In the genomic region with DNA sequence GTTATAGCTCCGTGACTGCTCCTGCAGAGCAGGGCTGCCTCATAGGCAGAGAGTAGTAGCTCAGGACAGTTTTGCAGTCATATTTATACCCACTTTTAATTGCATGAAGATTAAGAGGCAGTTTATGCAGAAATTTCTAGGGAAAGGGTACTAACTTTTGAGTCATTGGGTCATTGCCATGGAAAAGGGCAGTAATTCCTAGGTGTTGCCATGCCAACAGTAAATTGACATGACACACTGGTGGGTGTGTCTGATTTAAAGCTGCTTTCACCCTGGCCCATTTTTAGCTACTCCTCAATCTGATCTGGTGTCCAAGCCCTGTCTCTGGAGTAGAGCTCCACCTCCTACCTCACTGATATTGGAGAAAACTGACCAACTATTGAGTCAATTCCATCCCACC, we compare ENCODE assay signal across 28 cellular contexts.
"Had no signal": no experiment of that assay in that cellular context is flagged by ENCODE, and none has a peak within 500 bp of the region (broad histone marks: within the 10 kb centered on the region; RNA-seq: fewer than 3 reads in every experiment).

No MANE protein-coding gene starts in this region.

- ATAC-seq: activated CD8-positive, alpha-beta memory T cell treated with anti-CD3 and anti-CD28 coated beads, Interleukin-2, amount 10 ng/mL, durations not matched to agents 7 days and 5 days; activated CD8-positive, alpha-beta T cell treated with anti-CD3 and anti-CD28 coated beads, Interleukin-2, amount 10 ng/mL, durations not matched to agents 7 days and 5 days; activated naive CD8-positive, alpha-beta T cell treated with anti-CD3 and anti-CD28 coated beads, Interleukin-2, amount 50 U/mL, for 24 hours had no signal

- DNase-seq: activated B cell treated with CpG ODN at 0.5 μM for 24 hours; activated CD4-positive, alpha-beta memory T cell treated with anti-CD3 and anti-CD28 coated beads, Interleukin-2, amount 10 ng/mL, durations not matched to agents 7 days and 5 days; activated CD4-positive, alpha-beta T cell treated with anti-CD3 and anti-CD28 coated beads for 48 hours; activated CD4-positive, alpha-beta T cell treated with anti-CD3 and anti-CD28 coated beads, Interleukin-2, amount 10 ng/mL, durations not matched to agents 7 days and 5 days; activated CD4-positive, alpha-beta T cell treated with anti-CD3 and anti-CD28 coated beads, Interleukin-2, amount 50 U/mL, for 48 hours; activated CD4-positive, CD25-positive, alpha-beta regulatory T cell treated with anti-CD3 and anti-CD28 coated beads, Interleukin-2, amount 50 U/mL, for 72 hours; activated CD8-positive, alpha-beta memory T cell treated with anti-CD3 and anti-CD28 coated beads for 24 hours; activated CD8-positive, alpha-beta memory T cell treated with anti-CD3 and anti-CD28 coated beads, Interleukin-2, amount 10 ng/mL, durations not matched to agents 7 days and 5 days; activated CD8-positive, alpha-beta memory T cell treated with anti-CD3 and anti-CD28 coated beads, Interleukin-2, amount 50 U/mL, for 48 hours; activated CD8-positive, alpha-beta T cell treated with anti-CD3 and anti-CD28 coated beads, Interleukin-2, amount 10 ng/mL, durations not matched to agents 7 days and 5 days; activated effector memory CD4-positive, alpha-beta T cell treated with Interleukin-2 at 50 U/mL for 16 hours; activated gamma-delta T cell; activated naive CD4-positive, alpha-beta T cell treated with anti-CD3 and anti-CD28 coated beads, Interleukin-2, amount 10 ng/mL, durations not matched to agents 7 days and 5 days; activated naive CD4-positive, alpha-beta T cell treated with Interleukin-2 at 50 U/mL for 16 hours; activated naive CD8-positive, alpha-beta T cell treated with anti-CD3 and anti-CD28 coated beads, Interleukin-2, amount 10 ng/mL, durations not matched to agents 7 days and 5 days; activated naive CD8-positive, alpha-beta T cell treated with anti-CD3 and anti-CD28 coated beads, Interleukin-2, amount 50 U/mL, for 24 hours; activated T-cell treated with anti-CD3 and anti-CD28 coated beads, Interleukin-2, amount 50 U/mL, for 24 hours; activated T-cell treated with anti-CD3 and anti-CD28 coated beads, Interleukin-2, amount 50 U/mL, for 48 hours; caudate nucleus; cerebellar nuclear complex; T-helper 1 cell; T-helper 2 cell; T-helper 9 cell had no signal

- H3K4me1 ChIP-seq: ascending aorta had no signal

- H3K4me3 ChIP-seq: ascending aorta, cardiac muscle cell had no signal

- H3K27ac ChIP-seq: ascending aorta, cardiac muscle cell, VCaP had no signal

- H3K36me3 ChIP-seq: ascending aorta, cardiac muscle cell had no signal

- H3K9me3 ChIP-seq: ascending aorta had no signal

- FAIRE-seq: bronchial epithelial cell, TTC549 had no signal

- H3K27me3 ChIP-seq: ascending aorta, cardiac muscle cell had no signal
